20 cellular contexts compared by ENCODE assay signal in the genomic region with DNA sequence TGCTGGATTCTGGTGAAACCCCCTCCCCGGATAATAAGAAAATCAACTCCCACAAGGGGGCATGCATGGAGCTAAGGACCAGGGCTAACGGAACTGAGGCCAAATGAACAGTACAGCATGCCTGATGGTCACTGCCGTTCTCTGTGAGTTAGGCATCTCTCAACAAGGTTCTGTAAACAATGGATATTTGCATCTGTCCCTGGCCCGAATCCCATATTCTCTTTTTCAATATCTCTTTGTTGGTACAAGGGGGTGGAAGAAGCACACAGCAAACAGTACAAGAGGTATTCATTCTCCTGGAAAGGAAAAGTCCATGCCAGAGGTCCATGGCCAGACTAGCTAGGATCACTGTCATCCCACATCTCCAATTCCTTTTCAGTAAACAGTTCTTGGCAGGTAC. TPM values are rescaled to one million over a fixed set of nuclear protein-coding genes. Genes with fewer than 3 reads are reported as not detected.
A peak's percentile ranks its signal among the peaks of the same experiment; 100 is the strongest.
DNase-seq lines count a peak whose midpoint lies in the region; ATAC-seq and TF ChIP-seq lines count a peak whose summit lies in the region.
"Had no signal": no experiment of that assay in that cellular context is flagged by ENCODE, and none has a peak within 500 bp of the region (broad histone marks: within the 10 kb centered on the region; RNA-seq: fewer than 3 reads in every experiment).

No MANE protein-coding gene starts in this region.

- 49% methylated on average over 4 of the region's 4 CpGs for WGBS in prostate gland
- 84 to 87% methylated on average over 4 of the region's 4 CpGs for WGBS in upper lobe of left lung, 2 donors

- intact Hi-C loops in dendritic cell treated with granulocyte-macrophage colony-stimulating factor and Interleukin-4, amounts not matched to agents 40 ng/mL and 50 ng/mL, for 4 days (cut with micrococcal nuclease): loop anchor here (10.0 kb wide), 1 partner anchor 355 kb away; no protein-coding TSS in a partner anchor
- intact Hi-C loops in prostate gland (cut with DNase I): loop anchor here (10.0 kb wide), 1 partner anchor 75 kb away; a partner anchor contains a TSS

- H3K27ac ChIP-seq in GM23338 (ENCODE audit: low read depth) (no peak overlapping the region), prostate gland (peak overlapping the region; percentile 27 to 48), upper lobe of left lung (no peak overlapping the region)

- no peaks in the 10 kb centered on the region for H3K4me1 Mint-ChIP-seq in GM23338
- H3K4me1 Mint-ChIP-seq in dendritic cell treated with granulocyte-macrophage colony-stimulating factor and Interleukin-4, amounts not matched to agents 40 ng/mL and 50 ng/mL, for 4 days (ENCODE audit: low read depth): peaks cover 12% of the 10 kb centered on the region
- H3K4me1 Mint-ChIP-seq: brain, mesothelial cell of epicardium had no signal

- no peak for ATAC-seq in GM23338
- no peak for ATAC-seq in GM21360 (IDR thresholded peaks at IDR 0.05; ENCODE audit: unreplicated experiment)
- no peak for ATAC-seq in stimulated activated naive CD8-positive, alpha-beta T cell treated with anti-CD3 and anti-CD28 coated beads, Interleukin-15, Interleukin-2, amounts not matched to agents 100 U/mL and 50 U/mL, for 24 hours
- no peak for ATAC-seq in upper lobe of left lung (ENCODE audit: low FRiP score in 2 of 2)
- ATAC-seq: K562, psoas muscle had no signal

- H3K9me3 Mint-ChIP-seq in GM23338: no peaks in the 10 kb centered on the region
- H3K9me3 Mint-ChIP-seq in dendritic cell treated with granulocyte-macrophage colony-stimulating factor and Interleukin-4, amounts not matched to agents 40 ng/mL and 50 ng/mL, for 4 days: no peaks in the 10 kb centered on the region
- H3K9me3 Mint-ChIP-seq: brain, mesothelial cell of epicardium had no signal

- no peak for TF ChIP-seq POLR2A in prostate gland (IDR thresholded peaks at IDR 0.05)
- TF ChIP-seq POLR2A in upper lobe of left lung (IDR thresholded peaks at IDR 0.05): no peak

- H2AFZ ChIP-seq in GM23338: no peak overlapping the region

- H3K36me3 Mint-ChIP-seq in GM23338 (ENCODE audit: low read depth): peaks cover 27% of the 10 kb centered on the region
- H3K36me3 Mint-ChIP-seq in dendritic cell treated with granulocyte-macrophage colony-stimulating factor and Interleukin-4, amounts not matched to agents 40 ng/mL and 50 ng/mL, for 4 days (ENCODE audit: low read depth): peaks cover 99% of the 10 kb centered on the region

- no peak overlapping the region for H3K4me3 Mint-ChIP-seq in GM23338
- H3K4me3 Mint-ChIP-seq in dendritic cell treated with granulocyte-macrophage colony-stimulating factor and Interleukin-4, amounts not matched to agents 40 ng/mL and 50 ng/mL, for 4 days: no peak overlapping the region
- H3K4me3 Mint-ChIP-seq: brain, mesothelial cell of epicardium had no signal

- no peaks in the 10 kb centered on the region for H3K27me3 Mint-ChIP-seq in GM23338 (ENCODE audit: insufficient read depth, low read depth, poor library complexity)
- no peaks in the 10 kb centered on the region for H3K27me3 Mint-ChIP-seq in dendritic cell treated with granulocyte-macrophage colony-stimulating factor and Interleukin-4, amounts not matched to agents 40 ng/mL and 50 ng/mL, for 4 days
- H3K27me3 Mint-ChIP-seq: brain had no signal

- TF ChIP-seq CTCF in GM23338 (conservative IDR thresholded peaks at IDR 0.05; ENCODE audit: low read depth in 2 of 2) (peak in 1 of 2 experiments; percentile 34; a peak in 2 of 4 replicates), prostate gland (IDR thresholded peaks at IDR 0.05) (no peak), upper lobe of left lung (IDR thresholded peaks at IDR 0.05) (no peak)

- H3K4me3 ChIP-seq in GM23338 (no peak overlapping the region), prostate gland (no peak overlapping the region), upper lobe of left lung (no peak overlapping the region)
- H3K4me3 ChIP-seq: K562, psoas muscle, smooth muscle cell had no signal

- no peaks in the 10 kb centered on the region for H4K20me1 ChIP-seq in GM23338 (replicated peaks; ENCODE audit: insufficient read depth)

- H3K4me2 ChIP-seq in GM23338: no peak overlapping the region
- H3K4me2 ChIP-seq: smooth muscle cell had no signal

- no peak overlapping the region for H3K27ac Mint-ChIP-seq in GM23338
- H3K27ac Mint-ChIP-seq in dendritic cell treated with granulocyte-macrophage colony-stimulating factor and Interleukin-4, amounts not matched to agents 40 ng/mL and 50 ng/mL, for 4 days: peak overlapping the region; percentile 14
- H3K27ac Mint-ChIP-seq: mesothelial cell of epicardium had no signal

- H3K79me2 ChIP-seq in GM23338 (replicated peaks; ENCODE audit: insufficient read depth): no peaks in the 10 kb centered on the region

- peaks cover 24% of the 10 kb centered on the region; the same call in 1 of the 2 replicates for H3K36me3 ChIP-seq in GM23338 (ENCODE audit: insufficient read depth)
- peaks cover 4 to 8% of the 10 kb centered on the region in 2 donors for H3K36me3 ChIP-seq in prostate gland
- H3K36me3 ChIP-seq in upper lobe of left lung: peaks cover 11 to 98% (median 45%) of the 10 kb centered on the region in 4 donors

- H3K9me3 ChIP-seq in prostate gland: no peaks in the 10 kb centered on the region
- no peaks in the 10 kb centered on the region for H3K9me3 ChIP-seq in upper lobe of left lung
- H3K9me3 ChIP-seq: psoas muscle had no signal

- DNase-seq in GM23338 (ENCODE audit: low spot score): peak; percentile 10
- DNase-seq in NCI-H2196 treated with DMSO at 0.1 percent for 48 hours (lab: John Stamatoyannopoulos, UW; ENCODE audit: unreplicated experiment): peak; percentile 51
- DNase-seq in prostate gland (ENCODE audit: low spot score): peak; percentile 65
- no peak for DNase-seq in stimulated activated naive CD8-positive, alpha-beta T cell treated with anti-CD3 and anti-CD28 coated beads, Interleukin-15, Interleukin-2, amounts not matched to agents 100 U/mL and 50 U/mL, for 24 hours
- DNase-seq in upper lobe of left lung: no peak
- DNase-seq: activated CD4-positive, alpha-beta T cell treated with anti-CD3 and anti-CD28 coated beads, Interleukin-2, amount 50 U/mL, for 48 hours; NCI-H2081 treated with DMSO at 0.1 percent for 48 hours; NCI-H510A treated with DMSO at 0.1 percent for 48 hours; psoas muscle; stimulated activated CD4-positive, alpha-beta T cell treated with anti-CD3 and anti-CD28 coated beads, Interleukin-4, amount 100 ng/mL, for 4 hours had no signal

- no peaks in the 10 kb centered on the region for H3K4me1 ChIP-seq in GM23338 (ENCODE audit: insufficient read depth)
- peaks cover 7% of the 10 kb centered on the region for H3K4me1 ChIP-seq in prostate gland (replicated peaks)
- H3K4me1 ChIP-seq in upper lobe of left lung: peaks cover 0 to 9% (median 3%) of the 10 kb centered on the region in 4 donors

- no peaks in the 10 kb centered on the region for H3K9me2 ChIP-seq in GM23338 (ENCODE audit: insufficient read depth)

- H3K27me3 ChIP-seq in GM23338 (ENCODE audit: insufficient read depth) (no peaks in the 10 kb centered on the region), prostate gland (replicated peaks; ENCODE audit: insufficient read depth) (no peaks in the 10 kb centered on the region), upper lobe of left lung (no peaks in the 10 kb centered on the region)

- no peak for TF ChIP-seq EP300 in upper lobe of left lung (IDR thresholded peaks at IDR 0.05)

- no peaks in the 10 kb centered on the region for H3F3A ChIP-seq in GM23338 (replicated peaks; ENCODE audit: low read depth)

TF ChIP-seq in GM23338, 12 proteins besides CTCF, POLR2A, EP300 and RAD21 (continues in another document):
- TF ChIP-seq ZNF114 (CRISPR knock-in tag; IDR thresholded peaks at IDR 0.05) (no peak), POLR2AphosphoS5 (IDR thresholded peaks at IDR 0.05; ENCODE audit: low read depth) (no peak), EZH2 (IDR thresholded peaks at IDR 0.05; ENCODE audit: low read depth, unreplicated experiment) (no peak), ZNF331 (CRISPR knock-in tag; IDR thresholded peaks at IDR 0.05; ENCODE audit: low read depth) (no peak), NANOG (IDR thresholded peaks at IDR 0.05; ENCODE audit: borderline replicate concordance) (no peak)
- TF ChIP-seq, protein P1, sequence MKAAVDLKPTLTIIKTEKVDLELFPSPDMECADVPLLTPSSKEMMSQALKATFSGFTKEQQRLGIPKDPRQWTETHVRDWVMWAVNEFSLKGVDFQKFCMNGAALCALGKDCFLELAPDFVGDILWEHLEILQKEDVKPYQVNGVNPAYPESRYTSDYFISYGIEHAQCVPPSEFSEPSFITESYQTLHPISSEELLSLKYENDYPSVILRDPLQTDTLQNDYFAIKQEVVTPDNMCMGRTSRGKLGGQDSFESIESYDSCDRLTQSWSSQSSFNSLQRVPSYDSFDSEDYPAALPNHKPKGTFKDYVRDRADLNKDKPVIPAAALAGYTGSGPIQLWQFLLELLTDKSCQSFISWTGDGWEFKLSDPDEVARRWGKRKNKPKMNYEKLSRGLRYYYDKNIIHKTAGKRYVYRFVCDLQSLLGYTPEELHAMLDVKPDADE (IDR thresholded peaks at IDR 0.05): no peak

RNA-seq across cellular contexts. Expression of a gene that starts 32.2 kb away (rescaled TPM):
- total RNA-seq in GM23338 (2014; rRNA removed; shearing (Covaris generic)): not detected in 2 replicates
- 0.60 and 1.2 TPM in 2 replicates for polyA plus RNA-seq in GM23338 (2016; fragmentation: Nextera tagmentation; extraction: Ambion mirVana)
- total RNA-seq in prostate gland (1,000 to 10,000 TPM in 1 of 2 donors, not detected in 1; 2,058 TPM), upper lobe of left lung (10 to 100 TPM in 2 of 6 donors, 1 to 10 TPM in 4; 3.1 to 36.0 (median 5.9) TPM)
- total RNA-seq: fibroblast of villous mesenchyme, kidney epithelial cell had no signal
- polyA plus RNA-seq: K562, neural cell had no signal

RNA-seq across cellular contexts. Expression of a gene that starts 39.9 kb away (rescaled TPM):
- not detected in 2 replicates for total RNA-seq in GM23338 (2014; rRNA removed; shearing (Covaris generic))
- polyA plus RNA-seq in GM23338 (2016; fragmentation: Nextera tagmentation; extraction: Ambion mirVana): not detected in 2 replicates
- total RNA-seq in prostate gland: not detected
- total RNA-seq in upper lobe of left lung: 1 to 10 TPM in 2 of 6 donors, not detected in 4; 3.7 to 4.4 TPM
- total RNA-seq: Daoy, fibroblast of villous mesenchyme, kidney epithelial cell, mesothelial cell of epicardium, smooth muscle cell had no signal
- polyA plus RNA-seq: K562, neural cell had no signal

RNA-seq across cellular contexts. Expression of a gene that starts 46.5 kb away (rescaled TPM):
- total RNA-seq in GM23338 (2014; rRNA removed; shearing (Covaris generic)): not detected in 2 replicates
- polyA plus RNA-seq in GM23338 (2016; fragmentation: Nextera tagmentation; extraction: Ambion mirVana): not detected in 2 replicates
- total RNA-seq in prostate gland (not detected), upper lobe of left lung (not detected)
- total RNA-seq: Daoy, fibroblast of villous mesenchyme, K562, kidney epithelial cell, mesothelial cell of epicardium, smooth muscle cell had no signal
- polyA plus RNA-seq: neural cell had no signal

Comparison
In these comparisons a context has a peak if more than half of its experiments do, and no peak if none do; other contexts are left out.
1. DNase-seq: peak in GM23338 (single experiment), NCI-H2196 treated with DMSO at 0.1 percent for 48 hours (single experiment) and prostate gland (single experiment); none in stimulated activated naive CD8-positive, alpha-beta T cell treated with anti-CD3 and anti-CD28 coated beads, Interleukin-15, Interleukin-2, amounts not matched to agents 100 U/mL and 50 U/mL, for 24 hours (single experiment) and upper lobe of left lung (0 of 2).
2. H3K27ac ChIP-seq: peak in prostate gland (2 of 2); none in GM23338 (single experiment) and upper lobe of left lung (0 of 4).